In the genomic region with DNA sequence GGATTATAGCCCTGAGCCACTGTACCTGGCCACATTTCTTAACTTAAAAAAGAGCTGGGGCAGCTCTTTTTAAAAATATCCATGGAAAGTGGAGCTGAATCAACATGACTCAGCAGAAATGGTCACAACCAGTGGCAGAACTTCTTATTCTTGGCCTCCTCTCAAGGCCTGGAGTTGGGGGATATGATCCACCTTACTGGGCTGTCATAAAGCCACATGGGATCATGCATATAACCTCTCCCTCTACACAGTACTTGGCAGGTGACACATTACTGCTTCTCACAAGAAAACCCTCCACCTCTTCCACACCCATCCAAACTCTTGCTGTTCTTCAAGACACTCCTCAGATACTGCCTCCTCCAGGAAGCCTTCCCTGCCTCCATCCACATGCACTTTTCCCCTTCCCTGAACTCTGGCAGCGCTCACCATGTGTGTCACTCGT, we compare ENCODE assay signal across 1 cellular context.
TF ChIP-seq lines count a peak whose summit lies in the region.

No MANE protein-coding gene starts in this region.

TF ChIP-seq in IMR-90, 13 proteins besides CTCF, POLR2A, EP300 and RAD21:
- TF ChIP-seq MAFK (IDR thresholded peaks at IDR 0.05; ENCODE audit: low read depth, low read length) (peak; percentile 99), MXI1 (IDR thresholded peaks at IDR 0.05; ENCODE audit: borderline replicate concordance, low read depth, low read length) (no peak), BHLHE40 (IDR thresholded peaks at IDR 0.05; ENCODE audit: low read depth, low read length) (no peak), NFE2L2 (IDR thresholded peaks at IDR 0.05; ENCODE audit: low read depth, low read length) (peak; percentile 99)
- TF ChIP-seq, protein P1, sequence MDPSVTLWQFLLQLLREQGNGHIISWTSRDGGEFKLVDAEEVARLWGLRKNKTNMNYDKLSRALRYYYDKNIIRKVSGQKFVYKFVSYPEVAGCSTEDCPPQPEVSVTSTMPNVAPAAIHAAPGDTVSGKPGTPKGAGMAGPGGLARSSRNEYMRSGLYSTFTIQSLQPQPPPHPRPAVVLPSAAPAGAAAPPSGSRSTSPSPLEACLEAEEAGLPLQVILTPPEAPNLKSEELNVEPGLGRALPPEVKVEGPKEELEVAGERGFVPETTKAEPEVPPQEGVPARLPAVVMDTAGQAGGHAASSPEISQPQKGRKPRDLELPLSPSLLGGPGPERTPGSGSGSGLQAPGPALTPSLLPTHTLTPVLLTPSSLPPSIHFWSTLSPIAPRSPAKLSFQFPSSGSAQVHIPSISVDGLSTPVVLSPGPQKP (IDR thresholded peaks at IDR 0.05; ENCODE audit: borderline replicate concordance, low read depth, low read length), result no peak
